Comparison of ENCODE assay signal across 8 cellular contexts in genomic region chr4:144399927-144400326, GRCh38.
DNase-seq lines count a peak whose midpoint lies in the region; ATAC-seq and TF ChIP-seq lines count a peak whose summit lies in the region.

No MANE protein-coding gene starts in this region.

- H3K4me1 ChIP-seq in Panc1 (ENCODE audit: control insufficient read depth, insufficient read depth, low read length) (no peaks in the 10 kb centered on the region), esophagus muscularis mucosa (no peaks in the 10 kb centered on the region)

- TF ChIP-seq CTCF in Panc1 (IDR thresholded peaks at IDR 0.05) (no peak), kidney epithelial cell (IDR thresholded peaks at IDR 0.05; ENCODE audit: insufficient read depth, low read length, poor library complexity, severe bottlenecking) (no peak), esophagus muscularis mucosa (IDR thresholded peaks at IDR 0.05) (no peak)

- no peaks in the 10 kb centered on the region for H3K36me3 Mint-ChIP-seq in effector memory CD8-positive, alpha-beta T cell (ENCODE audit: insufficient read depth)

- WGBS in esophagus muscularis mucosa = 12% methylated on average over 2 of the region's 2 CpGs

- H3K9me3 Mint-ChIP-seq in effector memory CD8-positive, alpha-beta T cell = peaks cover 0 to 2% of the 10 kb centered on the region in 2 donors

- DNase-seq in Panc1 (ENCODE audit: low read depth, low spot score) (peak; percentile 66), kidney epithelial cell (ENCODE audit: low read depth) (peak; percentile 92), NCI-H446 treated with DMSO at 0.1 percent for 48 hours (lab: John Stamatoyannopoulos, UW) (no peak), esophagus muscularis mucosa (ENCODE audit: extremely low spot score) (no peak)
- no peak for DNase-seq in effector memory CD8-positive, alpha-beta T cell
- no peak for DNase-seq in activated CD4-positive, alpha-beta T cell treated with anti-CD3 and anti-CD28 coated beads, Interleukin-2, amount 50 U/mL, for 4 hours

- H3K9me3 ChIP-seq in Panc1 (ENCODE audit: control insufficient read depth, insufficient read depth, low read depth, low read length) = no peaks in the 10 kb centered on the region
- H3K9me3 ChIP-seq in esophagus muscularis mucosa = no peaks in the 10 kb centered on the region

- CTCF ChIA-PET in Panc1 (lab: Charles Lee) = no interaction called here

- H3K4me1 Mint-ChIP-seq in effector memory CD8-positive, alpha-beta T cell (ENCODE audit: low read depth in 2 of 2) = no peaks in the 10 kb centered on the region

- no peak overlapping the region for H3K27ac Mint-ChIP-seq in effector memory CD8-positive, alpha-beta T cell

- POLR2A ChIA-PET in Panc1 (lab: Charles Lee) = no interaction called here

- no peak for TF ChIP-seq EP300 in esophagus muscularis mucosa (IDR thresholded peaks at IDR 0.05)

- H3K27me3 Mint-ChIP-seq in effector memory CD8-positive, alpha-beta T cell = no peaks in the 10 kb centered on the region

- H3K4me3 ChIP-seq in Panc1 (ENCODE audit: low read depth in 2 of 2, low read length in 2 of 2) (no peak overlapping the region), kidney epithelial cell (ENCODE audit: low read depth, low read length) (no peak overlapping the region), esophagus muscularis mucosa (no peak overlapping the region)

- in situ Hi-C loops in Panc1 (cut with HindIII; ENCODE audit: low pct_unique_long_range_greater_than_20kb, low sequenced_read_pairs) = no loop called here

- ATAC-seq in GM18505 (IDR thresholded peaks at IDR 0.05; ENCODE audit: unreplicated experiment) (peak; percentile 91), HG02884 (IDR thresholded peaks at IDR 0.05; ENCODE audit: unreplicated experiment) (peak; percentile 92), Panc1 (no peak)
- ATAC-seq in effector memory CD8-positive, alpha-beta T cell (replicated peaks) = no peak

- H3K27me3 ChIP-seq in Panc1 (ENCODE audit: control insufficient read depth, insufficient read depth, low read length) (no peaks in the 10 kb centered on the region), kidney epithelial cell (ENCODE audit: control insufficient read depth, insufficient read depth, low read length) (no peaks in the 10 kb centered on the region), esophagus muscularis mucosa (no peaks in the 10 kb centered on the region)

- H3K36me3 ChIP-seq in Panc1 (ENCODE audit: control insufficient read depth, insufficient read depth, low read length) (no peaks in the 10 kb centered on the region), kidney epithelial cell (ENCODE audit: control insufficient read depth, insufficient read depth, low read length) (no peaks in the 10 kb centered on the region), esophagus muscularis mucosa (no peaks in the 10 kb centered on the region)

- H3K27ac ChIP-seq in Panc1 (ENCODE audit: low read length) (no peak overlapping the region), esophagus muscularis mucosa (replicated peaks in 1 of 4) (no peak overlapping the region)

- TF ChIP-seq POLR2A in GM18505 (IDR thresholded peaks at IDR 0.05; ENCODE audit: borderline replicate concordance, extremely low read depth, insufficient read depth, insufficient read length) (no peak), esophagus muscularis mucosa (IDR thresholded peaks at IDR 0.05; ENCODE audit: low read depth) (no peak)

- no TSS peak for BruUV-seq in Panc1 (replicated peaks; lab: Mats Ljungman, UMichigan)

- H3K4me3 Mint-ChIP-seq in effector memory CD8-positive, alpha-beta T cell = no peak overlapping the region

- intact Hi-C loops in Panc1 (cut with micrococcal nuclease; ENCODE audit: unreplicated experiment) = no loop called here
- intact Hi-C loops in esophagus muscularis mucosa (cut with DNase I) = no loop called here

Comparison
In these comparisons a context has a peak if more than half of its experiments do, and no peak if none do; other contexts are left out.
1. ATAC-seq: peak in GM18505 (single experiment) and HG02884 (single experiment); none in Panc1 (single experiment) and effector memory CD8-positive, alpha-beta T cell (single experiment).
2. DNase-seq: peak in Panc1 (single experiment) and kidney epithelial cell (single experiment); none in NCI-H446 treated with DMSO at 0.1 percent for 48 hours (single experiment), esophagus muscularis mucosa (single experiment), effector memory CD8-positive, alpha-beta T cell (0 of 3) and activated CD4-positive, alpha-beta T cell treated with anti-CD3 and anti-CD28 coated beads, Interleukin-2, amount 50 U/mL, for 4 hours (0 of 2).